In genomic region chr6:83539678-83540077, GRCh38 we compare ENCODE assay signal across 25 cellular contexts. TPM values are rescaled to one million over a fixed set of nuclear protein-coding genes. Genes with fewer than 3 reads are reported as not detected.
"Had no signal": no experiment of that assay in that cellular context is flagged by ENCODE, and none has a peak within 500 bp of the region (broad histone marks: within the 10 kb centered on the region; RNA-seq: fewer than 3 reads in every experiment).

No MANE protein-coding gene starts in this region.

- DNase-seq: colonic mucosa; cortex of kidney; dermis blood vessel endothelial cell; dorsolateral prefrontal cortex; effector CD4-positive, alpha-beta T cell; effector CD8-positive, alpha-beta T cell; effector memory CD4-positive, alpha-beta T cell; effector memory CD8-positive, alpha-beta T cell; endodermal cell; erythroblast; esophagus squamous epithelium; foreskin fibroblast; foreskin keratinocyte; foreskin melanocyte; gastrocnemius medialis; glutamatergic neuron; head of caudate nucleus; heart left ventricle; heart right ventricle had no signal

- H3K4me1 ChIP-seq: colonic mucosa, esophagus muscularis mucosa, esophagus squamous epithelium, foreskin keratinocyte, gastrocnemius medialis, gastroesophageal sphincter, heart left ventricle, heart right ventricle had no signal

- H3K27me3 ChIP-seq: colonic mucosa, dorsolateral prefrontal cortex, esophagus muscularis mucosa, esophagus squamous epithelium, gastrocnemius medialis, heart right ventricle had no signal

- H3K36me3 ChIP-seq: colonic mucosa, esophagus muscularis mucosa, esophagus squamous epithelium, gastrocnemius medialis, gastroesophageal sphincter, heart left ventricle, heart right ventricle had no signal

- ATAC-seq: effector memory CD8-positive, alpha-beta T cell; esophagus mucosa; foreskin keratinocyte; gastrocnemius medialis; gastroesophageal sphincter; heart left ventricle; heart right ventricle had no signal

- H3K27ac ChIP-seq: colonic mucosa, coronary artery, dorsolateral prefrontal cortex, epithelial cell of prostate, esophagus muscularis mucosa, esophagus squamous epithelium, foreskin keratinocyte, gastrocnemius medialis, gastroesophageal sphincter, heart left ventricle, heart right ventricle had no signal

- H3K9me3 ChIP-seq: colonic mucosa, esophagus muscularis mucosa, esophagus squamous epithelium, gastrocnemius medialis, gastroesophageal sphincter had no signal

- H3K4me3 ChIP-seq: colonic mucosa, coronary artery, dorsolateral prefrontal cortex, esophagus muscularis mucosa, esophagus squamous epithelium, gastrocnemius medialis, gastroesophageal sphincter, heart left ventricle, heart right ventricle had no signal

RNA-seq across cellular contexts. Expression of gene PRSS35, which starts 27.3 kb away (rescaled TPM):
- polyA plus RNA-seq: endothelial cell of umbilical vein, foreskin keratinocyte had no signal
